1 cellular context compared by ENCODE assay signal in the genomic region with DNA sequence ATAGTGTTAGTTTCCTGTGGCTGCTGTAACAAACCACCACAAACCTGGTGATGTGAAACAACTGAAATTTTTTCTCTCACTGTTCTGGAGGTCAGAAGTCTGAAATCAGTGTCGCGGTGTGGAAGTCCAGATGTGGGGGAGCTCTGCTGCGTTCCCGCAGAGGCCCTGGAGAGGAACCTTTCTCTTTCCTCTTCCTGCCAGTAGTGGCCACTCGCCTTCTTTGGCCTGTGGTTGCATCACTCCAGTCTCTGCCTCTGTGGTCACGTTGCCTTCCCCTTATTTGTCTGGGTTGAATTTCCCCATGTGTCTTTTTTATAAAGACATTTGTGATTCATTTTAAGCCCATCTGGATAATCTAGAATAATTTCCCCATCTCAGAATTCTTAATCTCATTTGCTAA.
TF ChIP-seq lines count a peak whose summit lies in the region.

No MANE protein-coding gene starts in this region.

TF ChIP-seq in HepG2, 621 proteins besides CTCF, POLR2A, EP300 and RAD21 (continued from another document and continues in another):
- TF ChIP-seq ZBTB43 (CRISPR knock-in tag; conservative IDR thresholded peaks at IDR 0.05) = no peak
- TF ChIP-seq ZFP36L1 (CRISPR knock-in tag; IDR thresholded peaks at IDR 0.05) = no peak
- TF ChIP-seq ARNT2 (CRISPR knock-in tag; IDR thresholded peaks at IDR 0.05; ENCODE audit: low read depth) = no peak
- no peak for TF ChIP-seq KIAA2018 (CRISPR knock-in tag; IDR thresholded peaks at IDR 0.05; ENCODE audit: borderline replicate concordance)
- TF ChIP-seq ZNF12 (CRISPR knock-in tag; IDR thresholded peaks at IDR 0.05) = peak; percentile 8; the same call in 1 of the 2 replicates
- TF ChIP-seq, protein P1, sequence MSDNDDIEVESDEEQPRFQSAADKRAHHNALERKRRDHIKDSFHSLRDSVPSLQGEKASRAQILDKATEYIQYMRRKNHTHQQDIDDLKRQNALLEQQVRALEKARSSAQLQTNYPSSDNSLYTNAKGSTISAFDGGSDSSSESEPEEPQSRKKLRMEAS (IDR thresholded peaks at IDR 0.05) = no peak
- no peak for TF ChIP-seq BRF2 (CRISPR knock-in tag; IDR thresholded peaks at IDR 0.05)
- no peak for TF ChIP-seq ZNF44 (CRISPR knock-in tag; IDR thresholded peaks at IDR 0.05)
- TF ChIP-seq TFDP1 (CRISPR knock-in tag; IDR thresholded peaks at IDR 0.05; ENCODE audit: borderline replicate concordance) = no peak
- TF ChIP-seq ZNF619 (CRISPR knock-in tag; IDR thresholded peaks at IDR 0.05) = no peak
- TF ChIP-seq REL (CRISPR knock-in tag; conservative IDR thresholded peaks at IDR 0.05) = no peak
- TF ChIP-seq ZNF354B (CRISPR knock-in tag; IDR thresholded peaks at IDR 0.05) = no peak
- no peak for TF ChIP-seq ADNP (CRISPR knock-in tag; IDR thresholded peaks at IDR 0.05)
- TF ChIP-seq, protein P2, sequence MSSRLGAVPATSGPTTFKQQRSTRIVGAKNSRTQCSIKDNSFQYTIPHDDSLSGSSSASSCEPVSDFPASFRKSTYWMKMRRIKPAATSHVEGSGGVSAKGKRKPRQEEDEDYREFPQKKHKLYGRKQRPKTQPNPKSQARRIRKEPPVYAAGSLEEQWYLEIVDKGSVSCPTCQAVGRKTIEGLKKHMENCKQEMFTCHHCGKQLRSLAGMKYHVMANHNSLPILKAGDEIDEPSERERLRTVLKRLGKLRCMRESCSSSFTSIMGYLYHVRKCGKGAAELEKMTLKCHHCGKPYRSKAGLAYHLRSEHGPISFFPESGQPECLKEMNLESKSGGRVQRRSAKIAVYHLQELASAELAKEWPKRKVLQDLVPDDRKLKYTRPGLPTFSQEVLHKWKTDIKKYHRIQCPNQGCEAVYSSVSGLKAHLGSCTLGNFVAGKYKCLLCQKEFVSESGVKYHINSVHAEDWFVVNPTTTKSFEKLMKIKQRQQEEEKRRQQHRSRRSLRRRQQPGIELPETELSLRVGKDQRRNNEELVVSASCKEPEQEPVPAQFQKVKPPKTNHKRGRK (CRISPR knock-in tag; IDR thresholded peaks at IDR 0.05) = no peak
- TF ChIP-seq PAX8 (CRISPR knock-in tag; IDR thresholded peaks at IDR 0.05; ENCODE audit: borderline replicate concordance) = no peak
- no peak for TF ChIP-seq PAF1 (CRISPR knock-in tag; IDR thresholded peaks at IDR 0.05)
- TF ChIP-seq FOXA1 (IDR thresholded peaks at IDR 0.05) = no peak
- TF ChIP-seq FOXA1 (CRISPR knock-in tag; IDR thresholded peaks at IDR 0.05) = no peak
- TF ChIP-seq ZBTB33 (CRISPR knock-in tag; IDR thresholded peaks at IDR 0.05) = peak; percentile 60; the same call in 1 of the 2 replicates
- no peak for TF ChIP-seq TOPORS (CRISPR knock-in tag; IDR thresholded peaks at IDR 0.05)
- TF ChIP-seq STAG1 (CRISPR knock-in tag; IDR thresholded peaks at IDR 0.05) = peak; percentile 64
- TF ChIP-seq IRX3 (CRISPR knock-in tag; IDR thresholded peaks at IDR 0.05; ENCODE audit: borderline replicate concordance, low read depth) = no peak
- TF ChIP-seq ZBTB20 (CRISPR knock-in tag; IDR thresholded peaks at IDR 0.05; ENCODE audit: borderline replicate concordance, low read depth) = no peak
- TF ChIP-seq, protein P3, sequence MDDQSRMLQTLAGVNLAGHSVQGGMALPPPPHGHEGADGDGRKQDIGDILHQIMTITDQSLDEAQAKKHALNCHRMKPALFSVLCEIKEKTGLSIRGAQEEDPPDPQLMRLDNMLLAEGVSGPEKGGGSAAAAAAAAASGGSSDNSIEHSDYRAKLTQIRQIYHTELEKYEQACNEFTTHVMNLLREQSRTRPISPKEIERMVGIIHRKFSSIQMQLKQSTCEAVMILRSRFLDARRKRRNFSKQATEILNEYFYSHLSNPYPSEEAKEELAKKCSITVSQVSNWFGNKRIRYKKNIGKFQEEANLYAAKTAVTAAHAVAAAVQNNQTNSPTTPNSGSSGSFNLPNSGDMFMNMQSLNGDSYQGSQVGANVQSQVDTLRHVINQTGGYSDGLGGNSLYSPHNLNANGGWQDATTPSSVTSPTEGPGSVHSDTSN (CRISPR knock-in tag; IDR thresholded peaks at IDR 0.05; ENCODE audit: borderline replicate concordance) = no peak
- TF ChIP-seq GABPB1 (CRISPR knock-in tag; IDR thresholded peaks at IDR 0.05) = peak; percentile 58
- no peak for TF ChIP-seq DDIT3 (CRISPR knock-in tag; IDR thresholded peaks at IDR 0.05)
- TF ChIP-seq, protein P4, sequence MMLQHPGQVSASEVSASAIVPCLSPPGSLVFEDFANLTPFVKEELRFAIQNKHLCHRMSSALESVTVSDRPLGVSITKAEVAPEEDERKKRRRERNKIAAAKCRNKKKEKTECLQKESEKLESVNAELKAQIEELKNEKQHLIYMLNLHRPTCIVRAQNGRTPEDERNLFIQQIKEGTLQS (CRISPR knock-in tag; IDR thresholded peaks at IDR 0.05) = peak; percentile 73; the same call in 1 of the 2 replicates
- peak; percentile 86; the same call in 1 of the 2 replicates for TF ChIP-seq CEBPB (IDR thresholded peaks at IDR 0.05; ENCODE audit: borderline replicate concordance, low read depth, low read length)
- TF ChIP-seq POLR2G (IDR thresholded peaks at IDR 0.05; ENCODE audit: low read depth, low read length) = no peak
- no peak for TF ChIP-seq ZSCAN12 (CRISPR knock-in tag; IDR thresholded peaks at IDR 0.05)
- TF ChIP-seq ZNF383 (CRISPR knock-in tag; IDR thresholded peaks at IDR 0.05; ENCODE audit: borderline replicate concordance) = no peak
- TF ChIP-seq, protein P5, sequence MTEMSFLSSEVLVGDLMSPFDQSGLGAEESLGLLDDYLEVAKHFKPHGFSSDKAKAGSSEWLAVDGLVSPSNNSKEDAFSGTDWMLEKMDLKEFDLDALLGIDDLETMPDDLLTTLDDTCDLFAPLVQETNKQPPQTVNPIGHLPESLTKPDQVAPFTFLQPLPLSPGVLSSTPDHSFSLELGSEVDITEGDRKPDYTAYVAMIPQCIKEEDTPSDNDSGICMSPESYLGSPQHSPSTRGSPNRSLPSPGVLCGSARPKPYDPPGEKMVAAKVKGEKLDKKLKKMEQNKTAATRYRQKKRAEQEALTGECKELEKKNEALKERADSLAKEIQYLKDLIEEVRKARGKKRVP (CRISPR knock-in tag; IDR thresholded peaks at IDR 0.05) = peak in 1 of 2 experiments; percentile 88; a peak in 2 of 4 replicates
- no peak for TF ChIP-seq RNF219 (CRISPR knock-in tag; IDR thresholded peaks at IDR 0.05)
- TF ChIP-seq ZNF225 (CRISPR knock-in tag; IDR thresholded peaks at IDR 0.05) = no peak
- TF ChIP-seq MIER3 (CRISPR knock-in tag; IDR thresholded peaks at IDR 0.05; ENCODE audit: borderline replicate concordance) = no peak
